Comparison of ENCODE assay signal across 21 cellular contexts in genomic region chr1:202596638-202597037, GRCh38.
DNase-seq lines count a peak whose midpoint lies in the region; ATAC-seq and TF ChIP-seq lines count a peak whose summit lies in the region.
"Had no signal": no experiment of that assay in that cellular context is flagged by ENCODE, and none has a peak within 500 bp of the region (broad histone marks: within the 10 kb centered on the region; RNA-seq: fewer than 3 reads in every experiment).

No MANE protein-coding gene starts in this region.

- H3K27ac Mint-ChIP-seq in endodermal cell = no peak overlapping the region
- H3K27ac Mint-ChIP-seq: CD4-positive, alpha-beta memory T cell had no signal

- no peak overlapping the region for H3K9ac ChIP-seq in BLaER1 treated with 17β-estradiol and CSF1 and Interleukin-3, amounts not matched to agents 10 nM and 100 nM
- H3K9ac ChIP-seq in OCI-LY3 (ENCODE audit: low read length) (no peak overlapping the region), neuronal stem cell (ENCODE audit: low read depth, low read length, poor library complexity) (no peak overlapping the region), endodermal cell (ENCODE audit: extremely low read depth, low read length, poor library complexity, severe bottlenecking) (no peak overlapping the region)
- H3K9ac ChIP-seq: GM23248 had no signal

- H3K27me3 ChIP-seq in BLaER1 treated with 17β-estradiol and CSF1 and Interleukin-3, amounts not matched to agents 10 nM and 100 nM = peaks cover 0 to 98% (median 0%) of the 10 kb centered on the region in 11 experiments; a peak in 6 of 22 replicates
- H3K27me3 ChIP-seq in OCI-LY3 (ENCODE audit: low read depth, low read length) (peaks cover 45% of the 10 kb centered on the region), neuronal stem cell (ENCODE audit: control insufficient read depth in 3 of 3, insufficient read depth in 3 of 3, low read depth in 1 of 3, low read length in 3 of 3) (no peaks in the 10 kb centered on the region), endodermal cell (ENCODE audit: control insufficient read depth, insufficient read depth, low read length, poor library complexity, severe bottlenecking) (no peaks in the 10 kb centered on the region)
- H3K27me3 ChIP-seq: BE2C had no signal

- no peak overlapping the region for H2BK5ac ChIP-seq in neuronal stem cell (ENCODE audit: low read length)

- H2AK5ac ChIP-seq in neuronal stem cell (ENCODE audit: low read depth, low read length) = no peak overlapping the region

- no peak overlapping the region for H2BK120ac ChIP-seq in neuronal stem cell (ENCODE audit: low read depth, low read length)

- H3K36me3 ChIP-seq in BLaER1 treated with 17β-estradiol and CSF1 and Interleukin-3, amounts not matched to agents 10 nM and 100 nM = no peaks in the 10 kb centered on the region
- H3K36me3 ChIP-seq in OCI-LY3 (replicated peaks; ENCODE audit: low read depth, low read length) (no peaks in the 10 kb centered on the region), neuronal stem cell (replicated peaks in 1 of 2; ENCODE audit: control insufficient read depth in 2 of 2, insufficient read depth in 2 of 2, low read length in 2 of 2) (no peaks in the 10 kb centered on the region), endodermal cell (ENCODE audit: control insufficient read depth, insufficient read depth, low read length) (no peaks in the 10 kb centered on the region)
- H3K36me3 ChIP-seq: BE2C had no signal

- DNase-seq in neuronal stem cell (ENCODE audit: low spot score) (no peak), endodermal cell (no peak), KBM-7 (no peak)
- DNase-seq: ACHN; AML-193; BE2C; C1 segment of cervical spinal cord; Calu3; CD4-positive, alpha-beta memory T cell; COR-L47; DMS53; DMS79 treated with DMSO at 0.1 percent for 48 hours; GF-D8; GM23248; H7; HCEC 1CT had no signal

- no peak overlapping the region for H2BK15ac ChIP-seq in neuronal stem cell (ENCODE audit: low read length)

- peaks cover 3% of the 10 kb centered on the region for H3K36me3 Mint-ChIP-seq in endodermal cell (ENCODE audit: low read depth)

- H3K4me3 Mint-ChIP-seq in endodermal cell = no peak overlapping the region
- H3K4me3 Mint-ChIP-seq: CD4-positive, alpha-beta memory T cell had no signal

- H3K23ac ChIP-seq in neuronal stem cell (ENCODE audit: low read depth, low read length, poor library complexity) = peak overlapping the region; percentile 69

- no peak overlapping the region for H4K8ac ChIP-seq in neuronal stem cell (ENCODE audit: low read depth, low read length)

- peaks cover 2% of the 10 kb centered on the region for H3K4me1 Mint-ChIP-seq in endodermal cell
- H3K4me1 Mint-ChIP-seq: CD4-positive, alpha-beta memory T cell had no signal

- H3K4ac ChIP-seq in neuronal stem cell (ENCODE audit: low read length) = no peak overlapping the region

- H3K79me1 ChIP-seq in neuronal stem cell (ENCODE audit: low read depth, low read length) = no peaks in the 10 kb centered on the region

- H3K4me2 ChIP-seq in BLaER1 treated with 17β-estradiol and CSF1 and Interleukin-3, amounts not matched to agents 10 nM and 100 nM = peak overlapping the region in 10 of 11 experiments; percentile 13 to 63 (median 27); a peak in 14 of 22 replicates
- H3K4me2 ChIP-seq in OCI-LY3 (ENCODE audit: low read length) (peak overlapping the region; percentile 10), neuronal stem cell (ENCODE audit: insufficient read depth, low read length, poor library complexity, severe bottlenecking) (no peak overlapping the region)
- H3K4me2 ChIP-seq: A549 had no signal

- no peak for ATAC-seq in SK-N-SH treated with all-trans-retinoic acid at 6 μM for 48 hours
- ATAC-seq: A549 had no signal

- H4K20me1 ChIP-seq in BLaER1 treated with 17β-estradiol and CSF1 and Interleukin-3, amounts not matched to agents 10 nM and 100 nM = peaks cover 0 to 46% (median 0%) of the 10 kb centered on the region in 11 experiments; a peak in 6 of 22 replicates
- H4K20me1 ChIP-seq in OCI-LY3 (ENCODE audit: insufficient read depth, low read length) = 0 out of 2 replicates have a peak, but pooled peaks cover 5% of the 10 kb centered on the region

- WGBS in neuronal stem cell (ENCODE audit: extremely low coverage in 2 of 2, insufficient read length in 2 of 2, insufficient replicate concordance in 1 of 2), 2 donors = no CpG with 5 or more reads among the region's 13 CpGs
- 94 to 96% methylated on average over 9 to 13 of the region's 13 CpGs for WGBS in endodermal cell (ENCODE audit: insufficient coverage in 1 of 2, insufficient read length in 1 of 2), 2 experiments

- H3K27me3 Mint-ChIP-seq in endodermal cell (ENCODE audit: insufficient read depth) = peaks cover 4% of the 10 kb centered on the region
- H3K27me3 Mint-ChIP-seq: CD4-positive, alpha-beta memory T cell had no signal

- H3K79me2 ChIP-seq in OCI-LY3 (ENCODE audit: low read length) = no peaks in the 10 kb centered on the region

- H3K9me3 Mint-ChIP-seq in endodermal cell = no peaks in the 10 kb centered on the region
- H3K9me3 Mint-ChIP-seq: CD4-positive, alpha-beta memory T cell had no signal

- in situ Hi-C loops in KBM-7 (cut with MboI; ENCODE audit: low pct_unique_long_range_greater_than_20kb, low sequenced_read_pairs) = no loop called here

- H3K14ac ChIP-seq in neuronal stem cell (ENCODE audit: low read length) = no peak overlapping the region

- H2AFZ ChIP-seq in OCI-LY3 (ENCODE audit: low read depth, low read length) = no peak overlapping the region
- no peak overlapping the region for H2AFZ ChIP-seq in neuronal stem cell (ENCODE audit: low read length)
- H2AFZ ChIP-seq: GM23248 had no signal

- no peak overlapping the region for H2BK12ac ChIP-seq in neuronal stem cell (ENCODE audit: low read length)

- H4K91ac ChIP-seq in neuronal stem cell (ENCODE audit: low read depth, low read length, poor library complexity) = no peak overlapping the region

- H3K18ac ChIP-seq in neuronal stem cell (ENCODE audit: low read length) = no peak overlapping the region

- TF ChIP-seq CTCF in OCI-LY3 (IDR thresholded peaks at IDR 0.05; ENCODE audit: low read depth, low read length) (no peak), endodermal cell (conservative IDR thresholded peaks at IDR 0.05) (no peak)

- no peak overlapping the region for H3K27ac ChIP-seq in BLaER1 treated with 17β-estradiol and CSF1 and Interleukin-3, amounts not matched to agents 10 nM and 100 nM
- H3K27ac ChIP-seq in OCI-LY3 (ENCODE audit: low read length) (no peak overlapping the region), neuronal stem cell (replicated peaks; ENCODE audit: low read length) (no peak overlapping the region), endodermal cell (ENCODE audit: low read depth, low read length) (no peak overlapping the region)
- H3K27ac ChIP-seq: 22Rv1, A549, GM23248 had no signal

- peaks cover 4 to 13% (median 8%) of the 10 kb centered on the region in 10 experiments; a peak in 15 of 20 replicates for H3K4me1 ChIP-seq in BLaER1 treated with 17β-estradiol and CSF1 and Interleukin-3, amounts not matched to agents 10 nM and 100 nM
- H3K4me1 ChIP-seq in OCI-LY3 (ENCODE audit: low read length) (peaks cover 14% of the 10 kb centered on the region), neuronal stem cell (ENCODE audit: control insufficient read depth in 2 of 2, insufficient read depth in 1 of 2, low read depth in 1 of 2, low read length in 2 of 2) (no peaks in the 10 kb centered on the region), endodermal cell (ENCODE audit: control insufficient read depth, insufficient read depth, low read length) (no peaks in the 10 kb centered on the region)

- no peak overlapping the region for H3K4me3 ChIP-seq in BLaER1 treated with 17β-estradiol and CSF1 and Interleukin-3, amounts not matched to agents 10 nM and 100 nM
- H3K4me3 ChIP-seq in OCI-LY3 (ENCODE audit: low read length) (no peak overlapping the region), neuronal stem cell (ENCODE audit: low read length in 2 of 2) (no peak overlapping the region), endodermal cell (ENCODE audit: low read length) (no peak overlapping the region)
- H3K4me3 ChIP-seq: A549, GM23248 had no signal

- H3K9me3 ChIP-seq in BLaER1 treated with 17β-estradiol and CSF1 and Interleukin-3, amounts not matched to agents 10 nM and 100 nM (replicated peaks in 1 of 11) = peaks cover 0 to 7% (median 0%) of the 10 kb centered on the region in 11 experiments; a peak in 1 of 22 replicates
- no peaks in the 10 kb centered on the region for H3K9me3 ChIP-seq in OCI-LY3 (ENCODE audit: insufficient read depth, low read length)
- no peaks in the 10 kb centered on the region for H3K9me3 ChIP-seq in neuronal stem cell (replicated peaks in 1 of 2; ENCODE audit: control insufficient read depth in 2 of 2, insufficient read depth in 1 of 2, low read depth in 1 of 2, low read length in 2 of 2)
- H3K9me3 ChIP-seq in endodermal cell (ENCODE audit: control insufficient read depth, low read length) = no peaks in the 10 kb centered on the region
- H3K9me3 ChIP-seq: A549, BE2C had no signal

TF ChIP-seq in SK-N-SH treated with all-trans-retinoic acid at 6 μM for 48 hours, 23 proteins besides CTCF, POLR2A, EP300 and RAD21 (continues in another document):
- TF ChIP-seq CREB5 (CRISPR knock-in tag; IDR thresholded peaks at IDR 0.05; ENCODE audit: low read depth) = no peak
- TF ChIP-seq PPARA (CRISPR knock-in tag; IDR thresholded peaks at IDR 0.05; ENCODE audit: borderline replicate concordance) = no peak
- TF ChIP-seq POU6F1 (CRISPR knock-in tag; IDR thresholded peaks at IDR 0.05; ENCODE audit: borderline replicate concordance, low read depth) = no peak
- TF ChIP-seq ZC3H10 (CRISPR knock-in tag; IDR thresholded peaks at IDR 0.05) = no peak
